Comparison of ENCODE assay signal across 8 cellular contexts in genomic region chr2:238061310-238062202, GRCh38. TPM values are rescaled to one million over a fixed set of nuclear protein-coding genes. Genes with fewer than 3 reads are reported as not detected.
DNase-seq lines count a peak whose midpoint lies in the region; ATAC-seq, FAIRE-seq and TF ChIP-seq lines count a peak whose summit lies in the region.

No MANE protein-coding gene starts in this region.

- H3K4me3 ChIP-seq in adrenal gland (peak overlapping the region; percentile 65 to 92 (median 84)), iPS-11a (ENCODE audit: low read depth, low read length) (peak overlapping the region; percentile 84), small intestine (ENCODE audit: low read depth in 1 of 2, low read length in 2 of 2) (peak overlapping the region; percentile 82 to 84)

- H3K27me3 ChIP-seq in adrenal gland (no peaks in the 10 kb centered on the region), small intestine (ENCODE audit: control insufficient read depth in 2 of 2, insufficient read depth in 2 of 2, low read length in 2 of 2) (no peaks in the 10 kb centered on the region)

- ATAC-seq in GM18907 (IDR thresholded peaks at IDR 0.05; ENCODE audit: unreplicated experiment): peak; percentile 26
- ATAC-seq in HG03342 (IDR thresholded peaks at IDR 0.05; ENCODE audit: unreplicated experiment): peak; percentile 20

- no peak for FAIRE-seq in small intestine (lab: Jason Lieb, UNC)

- peak; percentile 53 for DNase-seq in OCI-M1 (lab: John Stamatoyannopoulos, UW)
- peak; percentile 18 to 65 (median 31) for DNase-seq in adrenal gland
- peak; percentile 55 for DNase-seq in small intestine
- no peak for DNase-seq in amniotic stem cell (lab: John Stamatoyannopoulos, UW)

- H3K27ac ChIP-seq in C4-2B (peak overlapping the region; percentile 95), adrenal gland (peak overlapping the region in 3 of 5 donors; percentile 58 to 90 (median 79)), small intestine (ENCODE audit: low read depth in 1 of 2, low read length in 1 of 2) (peak overlapping the region; percentile 79 to 89)

- 4 to 8% (median 5%) methylated on average over 21 to 30 of the region's 30 CpGs for WGBS in adrenal gland, 4 donors
- 2 to 3% (median 3%) methylated on average over 30 of the region's 30 CpGs for WGBS in small intestine, 3 donors

- intact Hi-C loops in adrenal gland (cut with DNase I): loop anchor here in 1 of 2 donors (5.0 kb wide), 1 partner anchor 94 kb away; the partner anchor contains the start of gene UBE2F

- no peak for TF ChIP-seq CTCF in C4-2B (conservative IDR thresholded peaks at IDR 0.05)
- peak in 1 of 6 experiments; percentile 6 for TF ChIP-seq CTCF in adrenal gland (IDR thresholded peaks at IDR 0.05)

- H3K9me3 ChIP-seq in adrenal gland (replicated peaks in 1 of 3): no peaks in the 10 kb centered on the region
- no peaks in the 10 kb centered on the region for H3K9me3 ChIP-seq in small intestine (ENCODE audit: control insufficient read depth, low read depth)

- peaks cover 0 to 9% of the 10 kb centered on the region in 2 donors for H3K36me3 ChIP-seq in adrenal gland (replicated peaks in 1 of 2)
- H3K36me3 ChIP-seq in small intestine (ENCODE audit: control insufficient read depth in 2 of 2, insufficient read depth in 2 of 2, low read length in 2 of 2): peaks cover 0 to under 1% of the 10 kb centered on the region in 2 donors

- H3K4me1 ChIP-seq in adrenal gland (replicated peaks in 1 of 2) (peaks cover 0 to 14% of the 10 kb centered on the region in 2 donors), small intestine (ENCODE audit: control insufficient read depth in 2 of 2, insufficient read depth in 1 of 2, low read depth in 1 of 2, low read length in 1 of 2) (peaks cover 6 to 12% of the 10 kb centered on the region in 2 donors)

- no peak for TF ChIP-seq POLR2A in adrenal gland (IDR thresholded peaks at IDR 0.05)

RNA-seq across cellular contexts. Expression of gene SCLY, which starts 0.8 kb away (rescaled TPM):
- 10 to 100 TPM in 3 of 8 donors, 1 to 10 TPM in 5; 2.4 to 11.0 (median 7.9) TPM for total RNA-seq in adrenal gland
- polyA plus RNA-seq in adrenal gland: 1 to 10 TPM; 5.8 to 9.8 (median 8.6) TPM
- polyA plus RNA-seq in small intestine: 10 to 100 TPM; 12.7 to 28.8 (median 23.9) TPM

RNA-seq across cellular contexts. Expression of gene ESPNL, which starts 38.6 kb away (rescaled TPM):
- 1 to 10 TPM in 2 of 8 donors, under 1 TPM in 2, not detected in 4; 0.69 to 3.6 (median 1.0) TPM for total RNA-seq in adrenal gland
- polyA plus RNA-seq in adrenal gland (1 to 10 TPM in 1 of 3 donors, under 1 TPM in 1, not detected in 1; 0.03 to 1.2 TPM), small intestine (under 1 TPM in 2 of 3 donors, not detected in 1; 0.54 to 0.64 TPM)
